Comparison of ENCODE assay signal across 1 cellular context in genomic region chr16:50245417-50246298, GRCh38.
TF ChIP-seq lines count a peak whose summit lies in the region.

No MANE protein-coding gene starts in this region.

TF ChIP-seq in GM12878, 131 proteins besides CTCF, POLR2A, EP300 and RAD21 (continued from another document):
- 0 out of 4 replicates have a peak, but pooled peaks of 1 of the 2 experiments have one; percentile 31 for TF ChIP-seq IKZF2 (IDR thresholded peaks at IDR 0.05)
- peak in 1 of 2 experiments; percentile 83; a peak in 2 of 3 replicates for TF ChIP-seq EGR1 (IDR thresholded peaks at IDR 0.05; ENCODE audit: borderline replicate concordance in 1 of 2, low read depth in 2 of 2, low read length in 2 of 2)
- no peak for TF ChIP-seq SP1 (IDR thresholded peaks at IDR 0.05; ENCODE audit: low read depth, low read length)
- no peak for TF ChIP-seq FOXM1 (IDR thresholded peaks at IDR 0.05; ENCODE audit: low read depth, low read length)
- 0 out of 2 replicates have a peak, but pooled peaks have one; percentile 10 for TF ChIP-seq PKNOX1 (IDR thresholded peaks at IDR 0.05)
- no peak for TF ChIP-seq RELA (IDR thresholded peaks at IDR 0.05; ENCODE audit: borderline replicate concordance, partially characterized antibody)
- TF ChIP-seq TCF12 (IDR thresholded peaks at IDR 0.05; ENCODE audit: low read depth, low read length): no peak
- peak; percentile 63 to 88; a peak in 3 of 4 replicates for TF ChIP-seq BHLHE40 (IDR thresholded peaks at IDR 0.05; ENCODE audit: borderline replicate concordance in 1 of 2, low read depth in 2 of 2, low read length in 1 of 2)
- TF ChIP-seq NR2C1 (IDR thresholded peaks at IDR 0.05): no peak
- no peak for TF ChIP-seq SKIL (IDR thresholded peaks at IDR 0.05; ENCODE audit: low read depth, poor library complexity, severe bottlenecking)
- no peak for TF ChIP-seq ZBTB40 (IDR thresholded peaks at IDR 0.05; ENCODE audit: borderline replicate concordance)
- TF ChIP-seq ZNF274 (IDR thresholded peaks at IDR 0.05; ENCODE audit: insufficient read depth, insufficient read length): no peak
- TF ChIP-seq SMC3 (IDR thresholded peaks at IDR 0.05; ENCODE audit: borderline replicate concordance, low read length): no peak
TF ChIP-seq in GM12878: peak in this region for 6.
